ENCODE assay signal across 21 cellular contexts in genomic region chr2:117716505-117716904, GRCh38.
DNase-seq lines count a peak whose midpoint lies in the region; ATAC-seq and TF ChIP-seq lines count a peak whose summit lies in the region.
"Had no signal": no experiment of that assay in that cellular context is flagged by ENCODE, and none has a peak within 500 bp of the region (broad histone marks: within the 10 kb centered on the region; RNA-seq: fewer than 3 reads in every experiment).

No MANE protein-coding gene starts in this region.

- H3K27me3 ChIP-seq in Caco-2 (replicated peaks; ENCODE audit: control insufficient read depth, insufficient read depth, low read length) (no peaks in the 10 kb centered on the region), neuron (ENCODE audit: insufficient read depth, low read length) (no peaks in the 10 kb centered on the region)
- H3K27me3 ChIP-seq: BLaER1 treated with 17β-estradiol and CSF1 and Interleukin-3, amounts not matched to agents 10 nM and 100 nM had no signal

- H3K36me3 ChIP-seq in Caco-2 (ENCODE audit: control insufficient read depth, insufficient read depth, low read length) (no peaks in the 10 kb centered on the region), neuron (ENCODE audit: insufficient read depth, low read length) (no peaks in the 10 kb centered on the region)
- H3K36me3 ChIP-seq: BLaER1 treated with 17β-estradiol and CSF1 and Interleukin-3, amounts not matched to agents 10 nM and 100 nM had no signal

- H2AFZ ChIP-seq in neuron (ENCODE audit: low read depth, low read length) = peak overlapping the region; percentile 5

- no peaks in the 10 kb centered on the region for H3K4me1 ChIP-seq in Caco-2
- H3K4me1 ChIP-seq in neuron (ENCODE audit: insufficient read depth, low read length) = no peaks in the 10 kb centered on the region
- H3K4me1 ChIP-seq: A549 had no signal

- intact Hi-C loops in Caco-2 (cut with micrococcal nuclease; ENCODE audit: unreplicated experiment) = no loop called here

- DNase-seq in Caco-2 = no peak
- DNase-seq in kidney glomerular epithelial cell (lab: John Stamatoyannopoulos, UW) = no peak
- no peak for DNase-seq in coronary artery (ENCODE audit: low spot score)
- DNase-seq: AML-193; CD4-positive, alpha-beta T cell; CD8-positive, alpha-beta T cell; DMS 273 treated with DMSO at 0.1 percent for 48 hours; DMS153; DMS79; DND-41; EL; GDM1 had no signal

- TF ChIP-seq CTCF in Caco-2 (IDR thresholded peaks at IDR 0.05; ENCODE audit: insufficient read depth in 1 of 2, low read depth in 1 of 2, low read length in 1 of 2, severe bottlenecking in 1 of 2, unreplicated experiment in 1 of 2) (no peak), coronary artery (IDR thresholded peaks at IDR 0.05) (no peak)

- peaks cover 6% of the 10 kb centered on the region for H3K4me1 Mint-ChIP-seq in Caco-2 (ENCODE audit: low read depth, unreplicated experiment)
- H3K4me1 Mint-ChIP-seq: B cell had no signal

- CTCF ChIA-PET in Caco-2 (lab: Charles Lee) = no interaction called here

- H3K4me3 Mint-ChIP-seq in Caco-2 (ENCODE audit: unreplicated experiment) = peak overlapping the region; percentile 47
- H3K4me3 Mint-ChIP-seq: B cell; CD4-positive, alpha-beta T cell; CD8-positive, alpha-beta T cell had no signal

- ATAC-seq in SK-N-SH treated with all-trans-retinoic acid at 6 μM for 48 hours (no peak), HG03039 (IDR thresholded peaks at IDR 0.05; ENCODE audit: unreplicated experiment) (no peak)
- ATAC-seq: A549; CD8-positive, alpha-beta T cell; GM12878 had no signal

- H3K27me3 Mint-ChIP-seq in Caco-2 (ENCODE audit: insufficient read depth, unreplicated experiment) = peaks cover 6% of the 10 kb centered on the region
- H3K27me3 Mint-ChIP-seq: B cell had no signal

- H3K27ac ChIP-seq in coronary artery = no peak overlapping the region
- H3K27ac ChIP-seq: 22Rv1; A549; BLaER1 treated with 17β-estradiol and CSF1 and Interleukin-3, amounts not matched to agents 10 nM and 100 nM; C4-2B had no signal

- no peaks in the 10 kb centered on the region for H3K9me3 ChIP-seq in Caco-2
- no peaks in the 10 kb centered on the region for H3K9me3 ChIP-seq in neuron (ENCODE audit: low read length)
- H3K9me3 ChIP-seq: A549 had no signal

- no peak overlapping the region for H3K4me3 ChIP-seq in Caco-2 (ENCODE audit: low read depth, low read length)
- no peak overlapping the region for H3K4me3 ChIP-seq in neuron (ENCODE audit: low read length)
- H3K4me3 ChIP-seq in coronary artery = no peak overlapping the region
- H3K4me3 ChIP-seq: A549; BLaER1 treated with 17β-estradiol and CSF1 and Interleukin-3, amounts not matched to agents 10 nM and 100 nM; GM12878 had no signal

- POLR2A ChIA-PET in Caco-2 (lab: Charles Lee) = no interaction called here

- peaks cover 9% of the 10 kb centered on the region for H3K9me3 Mint-ChIP-seq in Caco-2 (ENCODE audit: unreplicated experiment)

- H3K27ac Mint-ChIP-seq in Caco-2 (ENCODE audit: unreplicated experiment) = no peak overlapping the region
- H3K27ac Mint-ChIP-seq: B cell; CD4-positive, alpha-beta T cell; CD8-positive, alpha-beta T cell had no signal

- BruUV-seq in Caco-2 (replicated peaks; lab: Mats Ljungman, UMichigan) = no TSS peak

- H3K36me3 Mint-ChIP-seq in Caco-2 (ENCODE audit: insufficient read depth, unreplicated experiment) = no peaks in the 10 kb centered on the region
- H3K36me3 Mint-ChIP-seq: CD8-positive, alpha-beta T cell had no signal

TF ChIP-seq in SK-N-SH treated with all-trans-retinoic acid at 6 μM for 48 hours, 23 proteins besides CTCF, POLR2A, EP300 and RAD21:
- TF ChIP-seq ZNF8 (CRISPR knock-in tag; IDR thresholded peaks at IDR 0.05) = no peak
- TF ChIP-seq ZNF565 (CRISPR knock-in tag; conservative IDR thresholded peaks at IDR 0.05; ENCODE audit: low read depth) = no peak
- TF ChIP-seq PPARA (CRISPR knock-in tag; IDR thresholded peaks at IDR 0.05; ENCODE audit: borderline replicate concordance) = no peak
- no peak for TF ChIP-seq CSDC2 (CRISPR knock-in tag; IDR thresholded peaks at IDR 0.05)
- TF ChIP-seq TCF4 (CRISPR knock-in tag; IDR thresholded peaks at IDR 0.05; ENCODE audit: borderline replicate concordance) = peak; percentile 43; the same call in 1 of the 2 replicates
- TF ChIP-seq, protein P1, sequence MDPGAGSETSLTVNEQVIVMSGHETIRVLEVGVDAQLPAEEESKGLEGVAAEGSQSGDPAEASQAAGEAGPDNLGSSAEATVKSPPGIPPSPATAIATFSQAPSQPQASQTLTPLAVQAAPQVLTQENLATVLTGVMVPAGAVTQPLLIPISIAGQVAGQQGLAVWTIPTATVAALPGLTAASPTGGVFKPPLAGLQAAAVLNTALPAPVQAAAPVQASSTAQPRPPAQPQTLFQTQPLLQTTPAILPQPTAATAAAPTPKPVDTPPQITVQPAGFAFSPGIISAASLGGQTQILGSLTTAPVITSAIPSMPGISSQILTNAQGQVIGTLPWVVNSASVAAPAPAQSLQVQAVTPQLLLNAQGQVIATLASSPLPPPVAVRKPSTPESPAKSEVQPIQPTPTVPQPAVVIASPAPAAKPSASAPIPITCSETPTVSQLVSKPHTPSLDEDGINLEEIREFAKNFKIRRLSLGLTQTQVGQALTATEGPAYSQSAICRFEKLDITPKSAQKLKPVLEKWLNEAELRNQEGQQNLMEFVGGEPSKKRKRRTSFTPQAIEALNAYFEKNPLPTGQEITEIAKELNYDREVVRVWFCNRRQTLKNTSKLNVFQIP (CRISPR knock-in tag; IDR thresholded peaks at IDR 0.05; ENCODE audit: borderline replicate concordance, low read depth) = no peak
- TF ChIP-seq ZFP3 (CRISPR knock-in tag; IDR thresholded peaks at IDR 0.05) = no peak
- TF ChIP-seq SNAI2 (CRISPR knock-in tag; IDR thresholded peaks at IDR 0.05) = no peak
